Comparison of ENCODE assay signal across 11 cellular contexts in the genomic region with DNA sequence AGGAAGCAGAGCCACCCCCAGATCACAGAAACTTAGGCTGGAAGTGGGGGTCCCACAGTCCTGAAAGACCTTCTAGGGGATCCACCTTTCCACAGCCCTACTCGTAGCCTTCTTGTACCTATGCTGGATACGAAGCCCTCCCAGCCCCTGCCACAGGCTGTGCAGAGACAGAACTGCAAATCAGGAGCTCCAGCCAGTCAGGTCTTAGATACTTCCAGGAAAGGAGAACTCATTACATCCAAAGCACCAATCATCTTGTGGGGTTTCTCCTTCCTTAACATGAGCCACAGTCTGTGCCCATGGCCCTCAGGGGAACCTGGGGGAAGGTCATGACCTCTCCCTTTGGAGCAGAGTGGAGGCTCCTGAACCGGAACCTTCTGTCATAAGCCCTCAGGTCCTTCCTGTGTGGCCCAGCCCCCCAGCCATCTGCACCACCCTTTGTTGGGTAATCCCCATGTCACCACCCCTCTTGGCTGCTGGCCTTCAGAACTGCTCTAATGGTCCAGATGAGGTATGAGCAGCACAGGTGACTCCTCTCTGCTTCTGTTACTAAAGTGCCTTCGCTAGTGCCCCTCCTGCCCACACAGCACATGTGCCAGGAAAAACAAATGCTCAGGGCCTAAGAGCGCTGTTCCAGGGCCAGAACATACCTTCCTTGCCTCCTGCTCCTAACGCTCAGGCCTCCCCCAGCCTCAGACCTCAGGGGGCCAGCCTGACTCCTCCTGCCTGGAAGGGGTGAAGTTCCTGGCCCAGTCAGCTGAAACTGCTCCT. TPM values are rescaled to one million over a fixed set of nuclear protein-coding genes. Genes with fewer than 3 reads are reported as not detected.
DNase-seq lines count a peak whose midpoint lies in the region; ATAC-seq and TF ChIP-seq lines count a peak whose summit lies in the region.
"Had no signal": no experiment of that assay in that cellular context is flagged by ENCODE, and none has a peak within 500 bp of the region (broad histone marks: within the 10 kb centered on the region; RNA-seq: fewer than 3 reads in every experiment).

No MANE protein-coding gene starts in this region.

- H3K27me3 Mint-ChIP-seq in activated CD8-positive, alpha-beta T cell treated with anti-CD3 and anti-CD28 coated beads for 36 hours: peaks cover 59% of the 10 kb centered on the region
- H3K27me3 Mint-ChIP-seq in natural killer cell treated with Interleukin-12 subunit alpha and Interleukin-12 subunit beta and Interleukin-15 and Interleukin-18, amount 100 ng/mL, for 72 hours: peaks cover 52 to 56% of the 10 kb centered on the region in 2 donors

- peaks cover 17% of the 10 kb centered on the region for H3K4me1 Mint-ChIP-seq in activated CD8-positive, alpha-beta T cell treated with anti-CD3 and anti-CD28 coated beads for 36 hours (ENCODE audit: low read depth)
- H3K4me1 Mint-ChIP-seq in natural killer cell treated with Interleukin-12 subunit alpha and Interleukin-12 subunit beta and Interleukin-15 and Interleukin-18, amount 100 ng/mL, for 72 hours (ENCODE audit: low read depth in 2 of 2): peaks cover 25 to 27% of the 10 kb centered on the region in 2 donors

- H3K36me3 Mint-ChIP-seq in activated CD8-positive, alpha-beta T cell treated with anti-CD3 and anti-CD28 coated beads for 36 hours (ENCODE audit: low read depth): no peaks in the 10 kb centered on the region
- no peaks in the 10 kb centered on the region for H3K36me3 Mint-ChIP-seq in natural killer cell treated with Interleukin-12 subunit alpha and Interleukin-12 subunit beta and Interleukin-15 and Interleukin-18, amount 100 ng/mL, for 72 hours

- H3K4me3 Mint-ChIP-seq in activated CD8-positive, alpha-beta T cell treated with anti-CD3 and anti-CD28 coated beads for 36 hours: no peak overlapping the region
- H3K4me3 Mint-ChIP-seq in natural killer cell treated with Interleukin-12 subunit alpha and Interleukin-12 subunit beta and Interleukin-15 and Interleukin-18, amount 100 ng/mL, for 72 hours: peak overlapping the region; percentile 80
- H3K4me3 Mint-ChIP-seq: stimulated activated naive CD8-positive, alpha-beta T cell treated with anti-CD3 and anti-CD28 coated beads, Interleukin-15, Interleukin-2, amounts not matched to agents 100 ng/mL and 50 ng/mL, for 24 hours had no signal

- CTCF ChIA-PET in activated CD8-positive, alpha-beta T cell treated with anti-CD3 and anti-CD28 coated beads for 36 hours (lab: Charles Lee): interaction anchor here (1.3 to 12.3 kb wide), 4 partner anchors 32 to 76 kb away, joined by 3 to 241 read pairs (median 6); no protein-coding TSS in a partner anchor

- ATAC-seq in activated CD8-positive, alpha-beta T cell treated with anti-CD3 and anti-CD28 coated beads for 36 hours: peak; percentile 60
- ATAC-seq in natural killer cell treated with Interleukin-12 subunit alpha and Interleukin-12 subunit beta and Interleukin-15 and Interleukin-18, amount 100 ng/mL, for 72 hours: peak; percentile 16 to 51
- no peak for ATAC-seq in HG03565 (IDR thresholded peaks at IDR 0.05; ENCODE audit: unreplicated experiment)

- no peaks in the 10 kb centered on the region for H3K9me3 Mint-ChIP-seq in activated CD8-positive, alpha-beta T cell treated with anti-CD3 and anti-CD28 coated beads for 36 hours
- H3K9me3 Mint-ChIP-seq in natural killer cell treated with Interleukin-12 subunit alpha and Interleukin-12 subunit beta and Interleukin-15 and Interleukin-18, amount 100 ng/mL, for 72 hours: no peaks in the 10 kb centered on the region
- H3K9me3 Mint-ChIP-seq: stimulated activated naive CD8-positive, alpha-beta T cell treated with anti-CD3 and anti-CD28 coated beads, Interleukin-15, Interleukin-2, amounts not matched to agents 100 ng/mL and 50 ng/mL, for 24 hours had no signal

- peak; percentile 36 for DNase-seq in GDM1 (lab: John Stamatoyannopoulos, UW)
- peak; percentile 91 for DNase-seq in NCI-H2029 treated with DMSO at 0.1 percent for 48 hours (lab: John Stamatoyannopoulos, UW)
- DNase-seq in activated CD8-positive, alpha-beta T cell treated with anti-CD3 and anti-CD28 coated beads for 36 hours: no peak
- no peak for DNase-seq in natural killer cell treated with Interleukin-12 subunit alpha and Interleukin-12 subunit beta and Interleukin-15 and Interleukin-18, amount 100 ng/mL, for 72 hours (ENCODE audit: low spot score)
- DNase-seq in coronary artery (ENCODE audit: low spot score): no peak
- no peak for DNase-seq in amygdala (lab: John Stamatoyannopoulos, UW)
- no peak for DNase-seq in stimulated activated CD8-positive, alpha-beta memory T cell treated with anti-CD3 and anti-CD28 coated beads, Interleukin-4, amount 100 ng/mL, for 48 hours
- DNase-seq: NCI-H526 treated with DMSO at 0.1 percent for 48 hours had no signal

- H3K27ac Mint-ChIP-seq in activated CD8-positive, alpha-beta T cell treated with anti-CD3 and anti-CD28 coated beads for 36 hours: no peak overlapping the region
- H3K27ac Mint-ChIP-seq in natural killer cell treated with Interleukin-12 subunit alpha and Interleukin-12 subunit beta and Interleukin-15 and Interleukin-18, amount 100 ng/mL, for 72 hours: peak overlapping the region; percentile 33 to 50
- H3K27ac Mint-ChIP-seq: stimulated activated naive CD8-positive, alpha-beta T cell treated with anti-CD3 and anti-CD28 coated beads, Interleukin-15, Interleukin-2, amounts not matched to agents 100 ng/mL and 50 ng/mL, for 24 hours had no signal

- POLR2A ChIA-PET in activated CD8-positive, alpha-beta T cell treated with anti-CD3 and anti-CD28 coated beads for 36 hours (lab: Charles Lee): interaction anchor here (1.0 kb wide), 1 partner anchor 33 kb away, joined by 3 read pairs; no protein-coding TSS in a partner anchor

- TF ChIP-seq CTCF in activated CD8-positive, alpha-beta T cell treated with anti-CD3 and anti-CD28 coated beads for 36 hours (IDR thresholded peaks at IDR 0.05): no peak
- TF ChIP-seq CTCF in coronary artery (IDR thresholded peaks at IDR 0.05): no peak

- intact Hi-C loops in activated CD8-positive, alpha-beta T cell treated with anti-CD3 and anti-CD28 coated beads for 36 hours (cut with micrococcal nuclease): no loop called here

- no peak overlapping the region for H3K27ac ChIP-seq in coronary artery

- no peak overlapping the region for H3K4me3 ChIP-seq in coronary artery

RNA-seq across cellular contexts. Expression of gene SRCIN1, which starts 14.6 kb away (rescaled TPM):
- 1 to 10 TPM in 1 of 2 experiments, under 1 TPM in 1; 0.74 to 1.1 TPM for total RNA-seq in activated CD8-positive, alpha-beta T cell treated with anti-CD3 and anti-CD28 coated beads for 36 hours
- under 1 TPM; 0.05 to 0.28 TPM for total RNA-seq in natural killer cell treated with Interleukin-12 subunit alpha and Interleukin-12 subunit beta and Interleukin-15 and Interleukin-18, amount 100 ng/mL, for 72 hours
- total RNA-seq: fibroblast of villous mesenchyme had no signal

Comparison
In these comparisons a context has a peak if more than half of its experiments do, and no peak if none do; other contexts are left out.
1. DNase-seq: peak in GDM1 (single experiment) and NCI-H2029 treated with DMSO at 0.1 percent for 48 hours (single experiment); none in activated CD8-positive, alpha-beta T cell treated with anti-CD3 and anti-CD28 coated beads for 36 hours (single experiment), natural killer cell treated with Interleukin-12 subunit alpha and Interleukin-12 subunit beta and Interleukin-15 and Interleukin-18, amount 100 ng/mL, for 72 hours (single experiment), coronary artery (single experiment), amygdala (0 of 56) and stimulated activated CD8-positive, alpha-beta memory T cell treated with anti-CD3 and anti-CD28 coated beads, Interleukin-4, amount 100 ng/mL, for 48 hours (single experiment).